Comparison of ENCODE assay signal across 8 cellular contexts in genomic region chr1:68384321-68384813, GRCh38.
DNase-seq lines count a peak whose midpoint lies in the region; ATAC-seq and TF ChIP-seq lines count a peak whose summit lies in the region.

No MANE protein-coding gene starts in this region.

- no peaks in the 10 kb centered on the region for H3K9me3 ChIP-seq in spleen

- no peaks in the 10 kb centered on the region for H3K36me3 ChIP-seq in spleen

- H3K27ac ChIP-seq in spleen, result peak overlapping the region in 4 of 8 donors; percentile 11 to 37 (median 24)

- intact Hi-C loops in spleen (cut with DNase I; ENCODE audit: low total_unique reads), result no loop called here

- H3K27me3 ChIP-seq in spleen (replicated peaks in 1 of 7), result no peaks in the 10 kb centered on the region

- DNase-seq in GM04504 (ENCODE audit: low read depth) (peak; percentile 99), OCI-M1 (lab: John Stamatoyannopoulos, UW) (peak; percentile 28), fibroblast of the conjunctiva (ENCODE audit: low read depth) (peak; percentile 98), renal cortical epithelial cell (ENCODE audit: low read depth) (peak; percentile 100), spleen (no peak)
- DNase-seq in stimulated activated CD4-positive, alpha-beta T cell treated with anti-CD3 and anti-CD28 coated beads, Interleukin-12 subunit alpha, Interleukin-12 subunit beta, amount 100 ng/mL, for 4 hours, result no peak

- peak in 4 of 11 experiments; percentile 6 to 23 (median 14) for TF ChIP-seq CTCF in spleen (IDR thresholded peaks at IDR 0.05 in 8 of 11, conservative IDR thresholded peaks at IDR 0.05 in 3 of 11)

- WGBS in spleen, 5 donors, result 47 to 72% (median 67%) methylated on average over 2 of the region's 2 CpGs

- H3K4me1 ChIP-seq in spleen, result peaks cover 0 to 7% (median 0%) of the 10 kb centered on the region in 6 donors

- TF ChIP-seq POLR2A in spleen (IDR thresholded peaks at IDR 0.05), result no peak

- ATAC-seq in HG03097 (IDR thresholded peaks at IDR 0.05; ENCODE audit: low FRiP score, unreplicated experiment) (no peak), GM21529 (IDR thresholded peaks at IDR 0.05; ENCODE audit: unreplicated experiment) (no peak)

- no peak overlapping the region for H3K4me3 ChIP-seq in spleen

Comparison
In these comparisons a context has a peak if more than half of its experiments do, and no peak if none do; other contexts are left out.
1. DNase-seq: peak in GM04504 (single experiment), OCI-M1 (single experiment), fibroblast of the conjunctiva (single experiment) and renal cortical epithelial cell (single experiment); none in spleen (single experiment) and stimulated activated CD4-positive, alpha-beta T cell treated with anti-CD3 and anti-CD28 coated beads, Interleukin-12 subunit alpha, Interleukin-12 subunit beta, amount 100 ng/mL, for 4 hours (single experiment).